In the genomic region with DNA sequence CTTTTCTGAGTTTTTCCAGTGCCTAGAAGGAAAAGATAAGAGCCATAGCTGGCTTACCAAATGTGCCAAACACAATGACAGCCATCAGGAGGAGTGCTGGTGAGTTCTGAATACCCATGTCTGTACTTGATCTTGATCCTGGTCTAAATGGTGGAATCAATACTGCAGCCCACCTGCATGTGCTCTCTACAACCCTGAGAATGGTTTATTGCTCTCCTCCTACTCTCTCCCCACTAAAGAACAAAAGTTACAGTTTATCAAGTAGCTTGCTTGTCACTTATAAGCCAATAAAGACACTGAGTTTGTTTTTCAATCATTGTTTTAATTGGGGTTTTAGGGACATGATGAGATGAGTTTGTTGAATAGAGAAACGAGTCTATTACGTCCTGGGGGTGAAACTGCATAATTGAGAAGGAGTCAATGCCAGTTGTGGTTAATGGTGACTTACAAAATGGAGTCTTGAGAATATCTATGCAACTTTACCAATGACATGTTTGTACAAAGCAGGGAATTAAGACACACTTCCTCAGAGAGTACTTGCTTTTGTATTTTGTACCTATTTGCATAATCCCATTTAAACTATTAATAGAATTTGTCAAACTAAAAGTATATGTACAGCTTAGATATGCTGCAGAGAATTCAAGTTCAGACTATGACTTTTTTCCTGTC, we compare ENCODE assay signal across 15 cellular contexts. TPM values are rescaled to one million over a fixed set of nuclear protein-coding genes. Genes with fewer than 3 reads are reported as not detected.
DNase-seq lines count a peak whose midpoint lies in the region; ATAC-seq, FAIRE-seq and TF ChIP-seq lines count a peak whose summit lies in the region.
"Had no signal": no experiment of that assay in that cellular context is flagged by ENCODE, and none has a peak within 500 bp of the region (broad histone marks: within the 10 kb centered on the region; RNA-seq: fewer than 3 reads in every experiment).

No MANE protein-coding gene starts in this region.

- POLR2A ChIA-PET in IMR-90 (lab: Charles Lee; ENCODE audit: unreplicated experiment): no interaction called here
- POLR2A ChIA-PET in HepG2 (lab: Yijun Ruan, JAX): no interaction called here

- DNase-seq in GM23338 (ENCODE audit: low spot score) (no peak), IMR-90 (no peak), OCI-M1 (lab: John Stamatoyannopoulos, UW) (peak; percentile 46), D341Med (ENCODE audit: low spot score) (no peak), HepG2 (ENCODE audit: low spot score) (no peak)
- DNase-seq: AML-193; Caco-2; CD8-positive, alpha-beta memory T cell; DMS53; GF-D8 had no signal

- no peak overlapping the region for H2BK15ac ChIP-seq in IMR-90 (ENCODE audit: low read depth, low read length)

- no peak overlapping the region for H4K8ac ChIP-seq in IMR-90 (ENCODE audit: low read depth in 2 of 2, low read length in 2 of 2)

- FAIRE-seq in HepG2 (lab: Jason Lieb, UNC): no peak
- FAIRE-seq: GM19239, H1 had no signal

- peak overlapping the region; percentile 37; the same call in 1 of the 2 replicates for H2AK5ac ChIP-seq in IMR-90 (ENCODE audit: low read depth, low read length)

- no peak for ATAC-seq in GM23338
- no peak for ATAC-seq in IMR-90 (ENCODE audit: low read depth)
- no peak for ATAC-seq in HepG2
- ATAC-seq in HG03175 (IDR thresholded peaks at IDR 0.05; ENCODE audit: unreplicated experiment): no peak

- H3K4ac ChIP-seq in IMR-90 (ENCODE audit: low read depth, low read length): no peak overlapping the region

- no peak overlapping the region for H3K4me3 Mint-ChIP-seq in GM23338
- H3K4me3 Mint-ChIP-seq: CD8-positive, alpha-beta memory T cell had no signal

- 0 out of 2 replicates have a peak, but pooled peaks cover 2% of the 10 kb centered on the region for H3K9me3 ChIP-seq in IMR-90 (ENCODE audit: control insufficient read depth, insufficient read depth, low read length)
- H3K9me3 ChIP-seq in HepG2 (ENCODE audit: low read length): no peaks in the 10 kb centered on the region
- H3K9me3 ChIP-seq: BLaER1, HAP-1 had no signal

- H4K5ac ChIP-seq in IMR-90 (ENCODE audit: low read depth, low read length): no peak overlapping the region

- dilution Hi-C loops in IMR-90 (cut with HindIII; ENCODE audit: low sequenced_read_pairs, unreplicated experiment): no loop called here

- TF ChIP-seq POLR2A in IMR-90 (IDR thresholded peaks at IDR 0.05; ENCODE audit: low read depth, low read length) (no peak), HepG2 (IDR thresholded peaks at IDR 0.05; ENCODE audit: insufficient read depth in 1 of 2, low read depth in 2 of 2, low read length in 2 of 2) (no peak)

- no peaks in the 10 kb centered on the region for H3K36me3 ChIP-seq in GM23338 (ENCODE audit: insufficient read depth)
- no peaks in the 10 kb centered on the region for H3K36me3 ChIP-seq in IMR-90 (ENCODE audit: control insufficient read depth, insufficient read depth, low read length)
- no peaks in the 10 kb centered on the region for H3K36me3 ChIP-seq in HepG2 (replicated peaks in 1 of 2; ENCODE audit: control insufficient read depth in 1 of 2, insufficient read depth in 2 of 2, low read length in 2 of 2)
- H3K36me3 ChIP-seq: BLaER1, HAP-1 had no signal

- H3K4me1 ChIP-seq in GM23338 (ENCODE audit: insufficient read depth) (peaks cover 12% of the 10 kb centered on the region), IMR-90 (ENCODE audit: control insufficient read depth, insufficient read depth, low read length) (peaks cover 3% of the 10 kb centered on the region), HepG2 (ENCODE audit: insufficient read depth, low read length) (no peaks in the 10 kb centered on the region)
- H3K4me1 ChIP-seq: HAP-1 had no signal

- H3K9ac ChIP-seq in IMR-90 (ENCODE audit: low read depth, low read length) (no peak overlapping the region), HepG2 (ENCODE audit: insufficient read depth, low read depth, low read length) (no peak overlapping the region)
- H3K9ac ChIP-seq: BLaER1 had no signal

- H3K4me3 ChIP-seq in GM23338: no peak overlapping the region
- no peak overlapping the region for H3K4me3 ChIP-seq in IMR-90 (ENCODE audit: insufficient read depth, low read depth, low read length)
- no peak overlapping the region for H3K4me3 ChIP-seq in HepG2 (replicated peaks in 1 of 3; ENCODE audit: insufficient read depth in 1 of 3, low read depth in 2 of 3, low read length in 3 of 3)
- H3K4me3 ChIP-seq: BLaER1, HAP-1 had no signal

- TF ChIP-seq RAD21 in IMR-90 (IDR thresholded peaks at IDR 0.05; ENCODE audit: low read length) (no peak), HepG2 (CRISPR knock-in tag; IDR thresholded peaks at IDR 0.05) (no peak)

- no peaks in the 10 kb centered on the region; the same call in 1 of the 2 replicates for H3K9me1 ChIP-seq in IMR-90 (ENCODE audit: insufficient read depth, low read length)

- no peak overlapping the region for H3K23ac ChIP-seq in IMR-90 (ENCODE audit: low read depth, low read length)

- H3K79me2 ChIP-seq in GM23338 (replicated peaks; ENCODE audit: insufficient read depth) (no peaks in the 10 kb centered on the region), HepG2 (ENCODE audit: insufficient read depth, low read length) (no peaks in the 10 kb centered on the region)

- no peaks in the 10 kb centered on the region for H3K27me3 Mint-ChIP-seq in GM23338 (ENCODE audit: insufficient read depth, low read depth, poor library complexity)

- H2BK5ac ChIP-seq in IMR-90 (ENCODE audit: low read depth, low read length, poor library complexity, severe bottlenecking): no peak overlapping the region

- BruUV-seq in IMR-90 (replicated peaks; lab: Mats Ljungman, UMichigan) (no TSS peak), HepG2 (replicated peaks; lab: Mats Ljungman, UMichigan) (no TSS peak)

- TF ChIP-seq CTCF in GM23338 (conservative IDR thresholded peaks at IDR 0.05; ENCODE audit: low read depth in 2 of 2) (no peak), IMR-90 (conservative IDR thresholded peaks at IDR 0.05; ENCODE audit: low read depth, low read length) (no peak), HepG2 (CRISPR knock-in tag; IDR thresholded peaks at IDR 0.05) (no peak)

- no peak overlapping the region for H2AK9ac ChIP-seq in IMR-90 (replicated peaks; ENCODE audit: low read depth, low read length, poor library complexity)

- no peaks in the 10 kb centered on the region for H4K20me1 ChIP-seq in GM23338 (replicated peaks; ENCODE audit: insufficient read depth)
- H4K20me1 ChIP-seq in IMR-90 (ENCODE audit: insufficient read depth, low read length): no peaks in the 10 kb centered on the region
- H4K20me1 ChIP-seq in HepG2 (ENCODE audit: insufficient read depth, low read length): no peaks in the 10 kb centered on the region
- H4K20me1 ChIP-seq: BLaER1 had no signal

- no peaks in the 10 kb centered on the region for H3F3A ChIP-seq in GM23338 (replicated peaks; ENCODE audit: low read depth)

- H2BK20ac ChIP-seq in IMR-90 (ENCODE audit: low read depth, low read length): peak overlapping the region; percentile 72

- peak overlapping the region; percentile 20; the same call in 1 of the 2 replicates for H2BK120ac ChIP-seq in IMR-90 (ENCODE audit: low read depth, low read length)

- peaks cover 20% of the 10 kb centered on the region for H3K4me1 Mint-ChIP-seq in GM23338
- H3K4me1 Mint-ChIP-seq: CD8-positive, alpha-beta memory T cell had no signal

- H4K91ac ChIP-seq in IMR-90 (ENCODE audit: insufficient read depth, low read depth, low read length): no peak overlapping the region

- in situ Hi-C loops in IMR-90 (cut with MboI; ENCODE audit: low sequenced_read_pairs): no loop called here
- in situ Hi-C loops in HepG2 (cut with HindIII; ENCODE audit: extremely low pct_ligation_motif_present, low pct_unique_long_range_greater_than_20kb): no loop called here

- no peak overlapping the region for H3K14ac ChIP-seq in IMR-90 (replicated peaks; ENCODE audit: low read depth, low read length)

- H3K18ac ChIP-seq in IMR-90 (ENCODE audit: low read depth, low read length): no peak overlapping the region

- intact Hi-C loops in IMR-90 (cut with micrococcal nuclease): no loop called here
- intact Hi-C loops in HepG2 (cut with micrococcal nuclease; ENCODE audit: unreplicated experiment): no loop called here

- H3K27me3 ChIP-seq in GM23338 (ENCODE audit: insufficient read depth) (no peaks in the 10 kb centered on the region), IMR-90 (ENCODE audit: control insufficient read depth, insufficient read depth, low read length) (no peaks in the 10 kb centered on the region), HepG2 (ENCODE audit: control insufficient read depth in 1 of 2, insufficient read depth in 2 of 2, low read length in 2 of 2) (no peaks in the 10 kb centered on the region)
- H3K27me3 ChIP-seq: BLaER1 had no signal

- 80% methylated on average over 2 of the region's 2 CpGs; no CpG with 5 or more reads in 1 of the 2 experiments for WGBS in IMR-90 (ENCODE audit: extremely low coverage in 2 of 2, insufficient read length in 1 of 2), 2 experiments
- 0% methylated on average over 2 of the region's 2 CpGs for WGBS in HepG2 (ENCODE audit: low lambda C conversion rate)

- no peak for TF ChIP-seq EP300 in HepG2 (IDR thresholded peaks at IDR 0.05; ENCODE audit: low read depth in 2 of 2, low read length in 2 of 2)
- TF ChIP-seq EP300 in HepG2 (CRISPR knock-in tag; IDR thresholded peaks at IDR 0.05; ENCODE audit: borderline replicate concordance): no peak

- H3K27ac Mint-ChIP-seq in GM23338: no peak overlapping the region
- H3K27ac Mint-ChIP-seq: CD8-positive, alpha-beta memory T cell had no signal

- H2AFZ ChIP-seq in GM23338 (no peak overlapping the region), IMR-90 (replicated peaks; ENCODE audit: low read length, poor library complexity) (no peak overlapping the region), HepG2 (ENCODE audit: low read length) (no peak overlapping the region)

- peaks cover 6% of the 10 kb centered on the region; the same call in 1 of the 3 replicates for H3K36me3 Mint-ChIP-seq in GM23338 (ENCODE audit: low read depth)
- H3K36me3 Mint-ChIP-seq: CD8-positive, alpha-beta memory T cell had no signal

- 0 out of 2 replicates have a peak, but pooled peaks cover 3% of the 10 kb centered on the region for H3K9me2 ChIP-seq in GM23338 (ENCODE audit: insufficient read depth)

- H3K79me1 ChIP-seq in IMR-90 (ENCODE audit: low read depth in 1 of 2, low read length in 2 of 2): no peaks in the 10 kb centered on the region

- CTCF ChIA-PET in IMR-90 (lab: Yijun Ruan, JAX) (interaction anchor here (0.6 kb wide), 1 partner anchor 16 kb away, joined by 3 read pairs; no protein-coding TSS in a partner anchor), HepG2 (lab: Yijun Ruan, JAX; ENCODE audit: low intra/inter-chr PET ratio, low total read pairs) (no interaction called here)

- no peak overlapping the region for H3K4me2 ChIP-seq in GM23338
- no peak overlapping the region for H3K4me2 ChIP-seq in IMR-90 (ENCODE audit: low read depth, low read length)
- H3K4me2 ChIP-seq in HepG2 (ENCODE audit: low read depth, low read length): no peak overlapping the region
- H3K4me2 ChIP-seq: BLaER1 had no signal

- H3K27ac ChIP-seq in GM23338 (ENCODE audit: low read depth) (0 out of 2 replicates have a peak overlapping the region, but pooled peaks have one; percentile 29), IMR-90 (ENCODE audit: insufficient read depth, low read length) (no peak overlapping the region), HepG2 (ENCODE audit: extremely low read length, insufficient read depth, low read length) (no peak overlapping the region)
- H3K27ac ChIP-seq: BLaER1 had no signal

- peaks cover 3% of the 10 kb centered on the region; the same call in 1 of the 3 replicates for H3K9me3 Mint-ChIP-seq in GM23338

- no peak overlapping the region for H3K56ac ChIP-seq in IMR-90 (ENCODE audit: extremely low read depth, insufficient read depth, low read length)

RNA-seq across cellular contexts. Expression of gene CXCL3, which starts 20.8 kb away (rescaled TPM):
- 3.6 and 8.3 TPM in 2 replicates for total RNA-seq in GM23338 (2014; rRNA removed; shearing (Covaris generic))
- polyA plus RNA-seq in GM23338 (2016; fragmentation: Nextera tagmentation; extraction: Ambion mirVana): 15.9 and 19.5 TPM in 2 replicates
- 0.18 TPM in 1 of 2 replicates, not detected in the other for total RNA-seq in IMR-90 (2012; rRNA removed)
- 0.27 and 0.74 TPM in 2 replicates for polyA plus RNA-seq in IMR-90 (2012; rRNA removed)
- 0.17 and 0.76 TPM in 2 replicates for polyA plus RNA-seq in IMR-90 (2012; cell fraction: cytosol; rRNA removed)
- polyA plus RNA-seq in IMR-90 (2012; cell fraction: nucleus; rRNA removed; ENCODE audit: low replicate concordance): 3.2 and 4.3 TPM in 2 replicates
- 0.13 TPM in 1 of 2 replicates, not detected in the other for total RNA-seq in HepG2 (2016; rRNA removed; fragmentation: Illumina TruSeq; extraction: Trizol)
- total RNA-seq in HepG2 (2016; cell fraction: cytosol; rRNA removed; fragmentation: Illumina TruSeq; extraction: Trizol; ENCODE audit: low read depth): not detected in 2 replicates
- 0.24 TPM in 1 of 2 replicates, not detected in the other for total RNA-seq in HepG2 (2016; cell fraction: insoluble cytoplasmic fraction; rRNA removed; fragmentation: Illumina TruSeq; extraction: Trizol)
- total RNA-seq in HepG2 (2016; cell fraction: membrane; rRNA removed; fragmentation: Illumina TruSeq; extraction: Trizol): not detected in 2 replicates
- 0.38 TPM in 1 of 2 replicates, not detected in the other for total RNA-seq in HepG2 (2016; cell fraction: nucleus; rRNA removed; fragmentation: Illumina TruSeq; extraction: Trizol)
- not detected in 2 replicates for polyA plus RNA-seq in HepG2 (2011; rRNA removed)
- not detected in 2 replicates for polyA plus RNA-seq in HepG2 (2011; cell fraction: cytosol; rRNA removed)
- not detected in 2 replicates for polyA plus RNA-seq in HepG2 (2011; cell fraction: nucleus; rRNA removed)
- not detected in 2 replicates for polyA plus RNA-seq in HepG2 (2012)
- polyA plus RNA-seq in HepG2 (2016; cell fraction: cytosol; fragmentation: Illumina TruSeq; extraction: Trizol; ENCODE audit: low read depth): not detected in 2 replicates
- 0.22 TPM in 1 of 2 replicates, not detected in the other for polyA plus RNA-seq in HepG2 (2016; cell fraction: insoluble cytoplasmic fraction; fragmentation: Illumina TruSeq; extraction: Trizol; ENCODE audit: low read depth)
- polyA plus RNA-seq in HepG2 (2016; cell fraction: membrane; fragmentation: Illumina TruSeq; extraction: Trizol; ENCODE audit: low read depth): 0.24 TPM in 1 of 2 replicates, not detected in the other
- 0.53 and 1.3 TPM in 2 replicates for polyA plus RNA-seq in HepG2 (2016; cell fraction: nucleus; fragmentation: Illumina TruSeq; extraction: Trizol; ENCODE audit: insufficient read depth, low read depth)
- polyA minus RNA-seq in HepG2 (2011; rRNA and poly(A)+ RNA removed; ENCODE audit: low replicate concordance): 0.89 TPM in 1 of 2 replicates, not detected in the other
- not detected in 2 replicates for polyA minus RNA-seq in HepG2 (2011; cell fraction: cytosol; rRNA and poly(A)+ RNA removed)
- not detected in 2 replicates for polyA minus RNA-seq in HepG2 (2011; cell fraction: nucleus; rRNA and poly(A)+ RNA removed)
- total RNA-seq: CD8-positive, alpha-beta memory T cell had no signal
- polyA plus RNA-seq: CD8-positive, alpha-beta memory T cell had no signal

RNA-seq across cellular contexts. Expression of gene CXCL2, which starts 39.7 kb away (rescaled TPM):
- 4.2 and 7.8 TPM in 2 replicates for total RNA-seq in GM23338 (2014; rRNA removed; shearing (Covaris generic))
- 3.3 TPM in 2 replicates for polyA plus RNA-seq in GM23338 (2016; fragmentation: Nextera tagmentation; extraction: Ambion mirVana)
- 0.18 and 0.28 TPM in 2 replicates for total RNA-seq in IMR-90 (2012; rRNA removed)
- polyA plus RNA-seq in IMR-90 (2012; rRNA removed): 0.99 and 3.7 TPM in 2 replicates
- 1.4 and 7.8 TPM in 2 replicates for polyA plus RNA-seq in IMR-90 (2012; cell fraction: cytosol; rRNA removed)
- polyA plus RNA-seq in IMR-90 (2012; cell fraction: nucleus; rRNA removed; ENCODE audit: low replicate concordance): 53.1 and 64.1 TPM in 2 replicates
- 0.44 and 0.97 TPM in 2 replicates for total RNA-seq in HepG2 (2016; rRNA removed; fragmentation: Illumina TruSeq; extraction: Trizol)
- 1.3 and 1.6 TPM in 2 replicates for total RNA-seq in HepG2 (2016; cell fraction: cytosol; rRNA removed; fragmentation: Illumina TruSeq; extraction: Trizol; ENCODE audit: low read depth)
- 0.15 and 0.76 TPM in 2 replicates for total RNA-seq in HepG2 (2016; cell fraction: insoluble cytoplasmic fraction; rRNA removed; fragmentation: Illumina TruSeq; extraction: Trizol)
- total RNA-seq in HepG2 (2016; cell fraction: membrane; rRNA removed; fragmentation: Illumina TruSeq; extraction: Trizol): 0.90 and 1.0 TPM in 2 replicates
- 1.6 and 1.9 TPM in 2 replicates for total RNA-seq in HepG2 (2016; cell fraction: nucleus; rRNA removed; fragmentation: Illumina TruSeq; extraction: Trizol)
- polyA plus RNA-seq in HepG2 (2011; rRNA removed): not detected in 2 replicates
- polyA plus RNA-seq in HepG2 (2011; cell fraction: cytosol; rRNA removed): 0.06 TPM in 1 of 2 replicates, not detected in the other
- polyA plus RNA-seq in HepG2 (2011; cell fraction: nucleus; rRNA removed): 0.33 and 0.56 TPM in 2 replicates
- polyA plus RNA-seq in HepG2 (2012): not detected in 2 replicates
- polyA plus RNA-seq in HepG2 (2016; cell fraction: cytosol; fragmentation: Illumina TruSeq; extraction: Trizol; ENCODE audit: low read depth): 0.14 and 0.32 TPM in 2 replicates
- polyA plus RNA-seq in HepG2 (2016; cell fraction: insoluble cytoplasmic fraction; fragmentation: Illumina TruSeq; extraction: Trizol; ENCODE audit: low read depth): 0.40 and 0.66 TPM in 2 replicates
- polyA plus RNA-seq in HepG2 (2016; cell fraction: membrane; fragmentation: Illumina TruSeq; extraction: Trizol; ENCODE audit: low read depth): 0.21 and 0.46 TPM in 2 replicates
- polyA plus RNA-seq in HepG2 (2016; cell fraction: nucleus; fragmentation: Illumina TruSeq; extraction: Trizol; ENCODE audit: insufficient read depth, low read depth): 3.8 and 4.3 TPM in 2 replicates
- 5.7 TPM in 1 of 2 replicates, not detected in the other for polyA minus RNA-seq in HepG2 (2011; rRNA and poly(A)+ RNA removed; ENCODE audit: low replicate concordance)
- polyA minus RNA-seq in HepG2 (2011; cell fraction: cytosol; rRNA and poly(A)+ RNA removed): not detected in 2 replicates
- polyA minus RNA-seq in HepG2 (2011; cell fraction: nucleus; rRNA and poly(A)+ RNA removed): not detected in 2 replicates
- polyA plus RNA-seq: CD8-positive, alpha-beta memory T cell had no signal
